8 cellular contexts compared by ENCODE assay signal in the genomic region with DNA sequence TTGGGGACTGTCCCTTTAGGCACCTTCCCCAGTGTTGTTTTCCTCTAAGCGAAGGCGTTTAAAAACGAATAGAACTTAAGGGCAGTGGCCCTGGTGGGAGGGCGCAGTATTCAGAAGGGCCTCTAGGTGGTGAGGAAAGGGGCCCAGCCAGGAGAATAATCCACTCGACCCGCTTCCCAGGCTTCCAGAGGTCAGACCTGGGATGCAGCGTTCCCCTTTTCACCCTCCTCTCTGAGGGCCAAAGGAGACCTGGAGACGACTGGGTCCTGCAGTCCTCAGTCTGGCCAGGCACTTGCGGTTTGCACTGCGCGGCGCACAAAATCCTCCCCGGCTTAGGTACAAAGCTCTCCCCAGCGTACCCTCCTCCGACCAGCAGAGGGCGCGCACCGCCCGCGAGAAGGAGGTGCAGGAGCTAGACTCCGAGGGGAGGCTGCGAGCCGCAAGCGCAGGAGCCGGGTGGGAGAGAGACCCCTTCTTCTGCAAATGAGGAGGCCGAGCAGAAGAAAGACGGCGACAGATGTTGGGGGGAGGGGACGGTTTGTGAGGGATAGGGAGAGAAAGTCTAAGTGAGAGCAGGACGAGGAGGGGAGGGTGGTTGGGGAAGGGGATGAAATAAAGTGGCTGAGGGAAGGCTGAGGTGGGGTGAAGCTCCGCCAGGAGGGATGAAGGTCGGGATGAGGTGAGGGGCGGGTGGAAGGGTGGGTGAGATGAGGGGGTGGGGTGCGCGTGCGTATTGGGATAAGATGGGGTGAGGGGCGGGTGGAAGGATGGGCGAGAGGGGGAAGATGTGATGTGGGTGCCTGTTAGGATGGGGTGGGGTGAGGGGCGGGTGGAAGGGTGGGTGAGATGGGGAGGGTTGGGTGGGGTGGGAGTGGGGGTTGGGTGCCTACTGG. TPM values are rescaled to one million over a fixed set of nuclear protein-coding genes. Genes with fewer than 3 reads are reported as not detected.
DNase-seq lines count a peak whose midpoint lies in the region; FAIRE-seq and TF ChIP-seq lines count a peak whose summit lies in the region.

No MANE protein-coding gene starts in this region.

- H3K4me1 ChIP-seq in H9 (ENCODE audit: insufficient read depth, low read length) (no peaks in the 10 kb centered on the region; the same call in 1 of the 2 replicates), SJCRH30 (no peaks in the 10 kb centered on the region), osteoblast (ENCODE audit: insufficient read depth, low read length) (no peaks in the 10 kb centered on the region), thyroid gland (peaks cover 8 to 35% of the 10 kb centered on the region in 2 donors)

- TF ChIP-seq CTCF in H9 (conservative IDR thresholded peaks at IDR 0.05), result peak; percentile 98
- peak; percentile 95 for TF ChIP-seq CTCF in osteoblast (IDR thresholded peaks at IDR 0.05; ENCODE audit: extremely low read depth, low read depth, low read length)
- TF ChIP-seq CTCF in thyroid gland (IDR thresholded peaks at IDR 0.05), result peak; percentile 73 to 95 (median 78)

- H3K9me3 ChIP-seq in H9 (ENCODE audit: control insufficient read depth, low read depth, low read length) (no peaks in the 10 kb centered on the region), MG63 (no peaks in the 10 kb centered on the region), SJCRH30 (replicated peaks) (no peaks in the 10 kb centered on the region), osteoblast (ENCODE audit: low read depth, low read length) (no peaks in the 10 kb centered on the region), thyroid gland (no peaks in the 10 kb centered on the region)

- no peak overlapping the region for H3K23ac ChIP-seq in H9 (ENCODE audit: insufficient read length, low read depth, low read length)

- H3K9ac ChIP-seq in H9 (ENCODE audit: extremely low read depth, insufficient read length, low read length), result no peak overlapping the region

- peak overlapping the region in 1 of 3 experiments; percentile 48; a peak in 1 of 7 replicates for H3K27ac Mint-ChIP-seq in H9

- no peak overlapping the region for H2BK5ac ChIP-seq in H9 (ENCODE audit: insufficient read length, low read length)

- peak overlapping the region; percentile 22 for H3K4me2 ChIP-seq in H9 (ENCODE audit: insufficient read depth, insufficient read length, low read length)
- peak overlapping the region; percentile 75 for H3K4me2 ChIP-seq in osteoblast (ENCODE audit: insufficient read depth, low read length)

- H3K27ac ChIP-seq in H9 (ENCODE audit: insufficient read length, low read depth, low read length), result no peak overlapping the region
- no peak overlapping the region for H3K27ac ChIP-seq in SJCRH30
- no peak overlapping the region for H3K27ac ChIP-seq in osteoblast (ENCODE audit: low read depth, low read length)
- no peak overlapping the region for H3K27ac ChIP-seq in thyroid gland

- no peak overlapping the region for H2BK20ac ChIP-seq in H9 (ENCODE audit: low read depth, low read length, poor library complexity, severe bottlenecking)

- H2BK120ac ChIP-seq in H9 (ENCODE audit: low read depth, low read length, poor library complexity, severe bottlenecking), result no peak overlapping the region

- no peak overlapping the region for H3K4ac ChIP-seq in H9 (ENCODE audit: low read depth, low read length)

- WGBS in H9 (ENCODE audit: extremely low coverage, insufficient read length, low lambda C conversion rate), result no CpG with 5 or more reads among the region's 39 CpGs
- WGBS in thyroid gland, 2 donors, result 1 to 4% methylated on average over 32 to 36 of the region's 39 CpGs

- no peaks in the 10 kb centered on the region for H4K20me1 ChIP-seq in H9 (ENCODE audit: control insufficient read depth, insufficient read depth, insufficient read length)
- H4K20me1 ChIP-seq in osteoblast (ENCODE audit: insufficient read depth, low read length), result no peaks in the 10 kb centered on the region

- no peak overlapping the region for H4K8ac ChIP-seq in H9 (replicated peaks; ENCODE audit: insufficient read length, low read depth, low read length)

- H3K4me3 Mint-ChIP-seq in H9, result peak overlapping the region; percentile 26 to 79; a peak in 4 of 5 replicates

- H3K56ac ChIP-seq in H9 (ENCODE audit: insufficient read length, low read depth, low read length), result no peak overlapping the region

- H3K36me3 ChIP-seq in MG63 (no peaks in the 10 kb centered on the region), SJCRH30 (no peaks in the 10 kb centered on the region), osteoblast (ENCODE audit: insufficient read depth, low read length) (no peaks in the 10 kb centered on the region), thyroid gland (no peaks in the 10 kb centered on the region)

- H3K4me1 Mint-ChIP-seq in H9, result peaks cover 10 to 26% of the 10 kb centered on the region in 2 experiments

- no peak for FAIRE-seq in frontal cortex (lab: Jason Lieb, UNC)

- no peak overlapping the region for H4K91ac ChIP-seq in H9 (ENCODE audit: insufficient read length, low read depth, low read length)

- peaks cover 16% of the 10 kb centered on the region for H3K23me2 ChIP-seq in H9 (ENCODE audit: insufficient read length, low read depth, low read length, poor library complexity, severe bottlenecking)

- H3K14ac ChIP-seq in H9 (ENCODE audit: insufficient read depth, low read length), result no peak overlapping the region

- no peak for TF ChIP-seq POLR2A in thyroid gland (IDR thresholded peaks at IDR 0.05)

- H2AFZ ChIP-seq in H9 (ENCODE audit: low read length), result no peak overlapping the region
- peak overlapping the region; percentile 75 for H2AFZ ChIP-seq in osteoblast (ENCODE audit: low read length)

- no peak overlapping the region for H2AK5ac ChIP-seq in H9 (ENCODE audit: insufficient read length, low read length)

- no peak overlapping the region for H2BK15ac ChIP-seq in H9 (ENCODE audit: low read depth, low read length)

- H3T11ph ChIP-seq in H9 (ENCODE audit: low read length), result no peak overlapping the region

- no peak overlapping the region for H3K18ac ChIP-seq in H9 (ENCODE audit: insufficient read length, low read depth, low read length)

- no peak overlapping the region for H2BK12ac ChIP-seq in H9 (ENCODE audit: insufficient read length, low read depth, low read length)

- H3K27me3 ChIP-seq in H9 (ENCODE audit: insufficient read depth, low read length) (peaks cover 52% of the 10 kb centered on the region), MG63 (peaks cover 40% of the 10 kb centered on the region), SJCRH30 (no peaks in the 10 kb centered on the region), osteoblast (ENCODE audit: insufficient read depth, low read length) (peaks cover 70% of the 10 kb centered on the region), thyroid gland (peaks cover 28% of the 10 kb centered on the region)

- no peaks in the 10 kb centered on the region for H3K36me3 Mint-ChIP-seq in H9 (ENCODE audit: insufficient read depth in 1 of 3, low read depth in 3 of 3)

- H4K5ac ChIP-seq in H9 (ENCODE audit: insufficient read length, low read depth, low read length), result no peak overlapping the region

- H3K79me1 ChIP-seq in H9 (ENCODE audit: insufficient read depth, low read depth, low read length, poor library complexity, severe bottlenecking), result no peaks in the 10 kb centered on the region

- H3K4me3 ChIP-seq in MG63 (peak overlapping the region; percentile 35), SJCRH30 (no peak overlapping the region), osteoblast (ENCODE audit: insufficient read depth, low read length) (peak overlapping the region; percentile 41), thyroid gland (replicated peaks in 1 of 3) (no peak overlapping the region)

- H3K9me3 Mint-ChIP-seq in H9, result peaks cover 2 to 5% of the 10 kb centered on the region in 2 experiments; a peak in 2 of 5 replicates

- H3K27me3 Mint-ChIP-seq in H9 (ENCODE audit: low read depth), result peaks cover 99% of the 10 kb centered on the region

- intact Hi-C loops in thyroid gland (cut with DNase I), result no loop called here

- peak; percentile 60 for DNase-seq in GDM1 (lab: John Stamatoyannopoulos, UW)
- DNase-seq in H9, result peak; percentile 95
- peak; percentile 74 for DNase-seq in MG63
- peak; percentile 85 to 88 for DNase-seq in SJCRH30
- peak; percentile 79 for DNase-seq in activated gamma-delta T cell treated with Interleukin-2 at 50 U/mL for 16 hours
- peak; percentile 61 to 78 for DNase-seq in frontal cortex (ENCODE audit: low spot score in 2 of 2)
- peak; percentile 98 for DNase-seq in osteoblast (ENCODE audit: insufficient read length, low spot score, missing footprints)
- peak; percentile 77 to 83 for DNase-seq in thyroid gland

- H3K79me2 ChIP-seq in H9 (ENCODE audit: insufficient read depth, low read length) (no peaks in the 10 kb centered on the region), osteoblast (ENCODE audit: insufficient read depth, low read length) (no peaks in the 10 kb centered on the region)

RNA-seq across cellular contexts. Expression of a gene that starts 4.9 kb away (rescaled TPM):
- total RNA-seq in H9 (2021) (not detected in 2 replicates), frontal cortex (not detected), osteoblast (not detected in 2 replicates), thyroid gland (not detected)
- total RNA-seq in MG63 (2014; rRNA removed; shearing (Covaris generic); ENCODE audit: low replicate concordance), result not detected in 2 replicates
- not detected in 2 replicates for total RNA-seq in SJCRH30 (2014; rRNA removed; shearing (Covaris generic))

RNA-seq across cellular contexts. Expression of a gene that starts 13.1 kb away (rescaled TPM):
- total RNA-seq in H9 (2021), result not detected in 2 replicates
- total RNA-seq in MG63 (2014; rRNA removed; shearing (Covaris generic); ENCODE audit: low replicate concordance), result not detected in 2 replicates
- total RNA-seq in SJCRH30 (2014; rRNA removed; shearing (Covaris generic)), result 0.15 TPM in 1 of 2 replicates, not detected in the other
- total RNA-seq in frontal cortex, result not detected
- not detected in 2 replicates for total RNA-seq in osteoblast
- total RNA-seq in thyroid gland, result not detected

RNA-seq across cellular contexts. Expression of a gene that starts 20.6 kb away (rescaled TPM):
- 0.11 and 0.26 TPM in 2 replicates for total RNA-seq in H9 (2021)
- not detected in 2 replicates for total RNA-seq in MG63 (2014; rRNA removed; shearing (Covaris generic); ENCODE audit: low replicate concordance)
- total RNA-seq in SJCRH30 (2014; rRNA removed; shearing (Covaris generic)), result 0.14 TPM in 1 of 2 replicates, not detected in the other
- total RNA-seq in frontal cortex, result 5.3 TPM
- not detected in 2 replicates for total RNA-seq in osteoblast
- under 1 TPM in 1 of 4 donors, not detected in 3; 0.39 TPM for total RNA-seq in thyroid gland

Comparison
In these comparisons a context has a peak if more than half of its experiments do, and no peak if none do; other contexts are left out.
1. H3K4me3 ChIP-seq: peak in MG63 (single experiment) and osteoblast (single experiment); none in SJCRH30 (single experiment) and thyroid gland (0 of 3).
2. Peak in every context shown above with its lines, with median percentiles within 50 percentile points of each other: DNase-seq and CTCF ChIP-seq.